ENCODE assay signal across 8 cellular contexts in genomic region chr2:73859721-73860586, GRCh38. TPM values are rescaled to one million over a fixed set of nuclear protein-coding genes. Genes with fewer than 3 reads are reported as not detected.
DNase-seq lines count a peak whose midpoint lies in the region; ATAC-seq, FAIRE-seq and TF ChIP-seq lines count a peak whose summit lies in the region.

No MANE protein-coding gene starts in this region.

- H3K9me3 ChIP-seq in SJCRH30 (replicated peaks), result no peaks in the 10 kb centered on the region

- no peak overlapping the region for H3K4me3 ChIP-seq in SJCRH30

- H3K27me3 ChIP-seq in SJCRH30, result no peaks in the 10 kb centered on the region

- H3K27ac ChIP-seq in SJCRH30, result no peak overlapping the region

- peak; percentile 85 for FAIRE-seq in H54 (lab: Jason Lieb, UNC)

- H3K36me3 ChIP-seq in SJCRH30, result peaks cover 31% of the 10 kb centered on the region

- no peak for ATAC-seq in GM21723 (IDR thresholded peaks at IDR 0.05; ENCODE audit: unreplicated experiment)
- ATAC-seq in GM21619 (IDR thresholded peaks at IDR 0.05; ENCODE audit: unreplicated experiment), result no peak

- H3K4me1 ChIP-seq in SJCRH30, result no peaks in the 10 kb centered on the region

- DNase-seq in H54 (ENCODE audit: insufficient read length, low spot score), result peak; percentile 63
- peak; percentile 60 for DNase-seq in SW480 (ENCODE audit: low spot score)
- DNase-seq in dermis microvascular lymphatic vessel endothelial cell (ENCODE audit: low read depth in 2 of 2), result peak; percentile 28 to 82
- DNase-seq in stimulated activated CD4-positive, alpha-beta T cell treated with anti-CD3 and anti-CD28 coated beads, Interleukin-2, amount 100 ng/mL, for 24 hours, result peak; percentile 42 to 46
- DNase-seq in SJCRH30, result no peak
- DNase-seq in NCI-H2081 treated with DMSO at 0.1 percent for 48 hours (lab: John Stamatoyannopoulos, UW), result no peak

- no peak for TF ChIP-seq POLR2A in H54 (IDR thresholded peaks at IDR 0.05; ENCODE audit: low read depth, low read length)

RNA-seq across cellular contexts. Expression of gene STAMBP, which starts 31.2 kb away (rescaled TPM):
- total RNA-seq in dermis microvascular lymphatic vessel endothelial cell, result 10.9 and 15.3 TPM in 2 replicates
- total RNA-seq in SJCRH30 (2014; rRNA removed; shearing (Covaris generic)), result 50.1 and 61.1 TPM in 2 replicates

RNA-seq across cellular contexts. Expression of gene ACTG2, which starts 32.9 kb away (rescaled TPM):
- not detected in 2 replicates for total RNA-seq in dermis microvascular lymphatic vessel endothelial cell
- total RNA-seq in SJCRH30 (2014; rRNA removed; shearing (Covaris generic)), result 0.08 TPM in 1 of 2 replicates, not detected in the other

Comparison
In these comparisons a context has a peak if more than half of its experiments do, and no peak if none do; other contexts are left out.
1. DNase-seq: peak in H54 (single experiment), SW480 (single experiment), dermis microvascular lymphatic vessel endothelial cell (2 of 2) and stimulated activated CD4-positive, alpha-beta T cell treated with anti-CD3 and anti-CD28 coated beads, Interleukin-2, amount 100 ng/mL, for 24 hours (2 of 2); none in SJCRH30 (0 of 2) and NCI-H2081 treated with DMSO at 0.1 percent for 48 hours (single experiment).